ENCODE assay signal across 14 cellular contexts in the genomic region with DNA sequence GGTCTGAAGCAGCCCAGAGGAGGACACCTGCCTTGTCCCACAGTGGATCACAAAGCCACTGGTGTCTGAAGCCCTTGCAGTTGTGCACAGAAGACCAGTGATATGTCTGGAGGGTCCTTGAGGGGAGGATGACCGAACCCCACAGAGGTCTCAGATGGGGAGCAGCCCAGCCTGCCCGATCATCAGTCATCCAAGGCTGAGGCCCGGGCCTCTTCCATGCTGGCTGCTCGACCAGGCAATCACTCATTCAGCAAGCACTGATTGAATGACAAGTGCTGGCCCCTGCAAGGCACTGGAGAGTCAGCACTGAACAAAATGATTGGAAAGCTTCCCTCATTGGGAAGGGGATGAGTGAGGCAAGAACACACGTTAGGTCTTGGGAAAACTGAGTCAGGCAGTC. TPM values are rescaled to one million over a fixed set of nuclear protein-coding genes. Genes with fewer than 3 reads are reported as not detected.
DNase-seq lines count a peak whose midpoint lies in the region; ATAC-seq, FAIRE-seq and TF ChIP-seq lines count a peak whose summit lies in the region.
"Had no signal": no experiment of that assay in that cellular context is flagged by ENCODE, and none has a peak within 500 bp of the region (broad histone marks: within the 10 kb centered on the region; RNA-seq: fewer than 3 reads in every experiment).

No MANE protein-coding gene starts in this region.

- peak overlapping the region; percentile 77 for H3K27ac Mint-ChIP-seq in stimulated activated naive CD8-positive, alpha-beta T cell treated with anti-CD3 and anti-CD28 coated beads, Interleukin-15, Interleukin-2, amounts not matched to agents 100 ng/mL and 50 ng/mL, for 24 hours
- H3K27ac Mint-ChIP-seq in activated T-helper 17 cell treated with anti-CD3 and anti-CD28 coated beads, Interleukin-2, amount 50 U/mL, for 72 hours: peak overlapping the region; percentile 82
- H3K27ac Mint-ChIP-seq: mesothelial cell of epicardium had no signal

- intact Hi-C loops in lower lobe of right lung (cut with DNase I) (no loop called here), pancreas (cut with DNase I) (no loop called here)

- H3K27me3 ChIP-seq in lower lobe of right lung (ENCODE audit: low read depth) (no peaks in the 10 kb centered on the region), pancreas (no peaks in the 10 kb centered on the region)
- H3K27me3 ChIP-seq: foreskin keratinocyte had no signal

- no peak for FAIRE-seq in pancreas (lab: Jason Lieb, UNC)

- H3K27me3 Mint-ChIP-seq in stimulated activated naive CD8-positive, alpha-beta T cell treated with anti-CD3 and anti-CD28 coated beads, Interleukin-15, Interleukin-2, amounts not matched to agents 100 ng/mL and 50 ng/mL, for 24 hours: no peaks in the 10 kb centered on the region
- H3K27me3 Mint-ChIP-seq in activated T-helper 17 cell treated with anti-CD3 and anti-CD28 coated beads, Interleukin-2, amount 50 U/mL, for 72 hours: no peaks in the 10 kb centered on the region

- H3K4me3 ChIP-seq in lower lobe of right lung (no peak overlapping the region), pancreas (no peak overlapping the region)

- peak overlapping the region; percentile 47 for H3K4me3 Mint-ChIP-seq in stimulated activated naive CD8-positive, alpha-beta T cell treated with anti-CD3 and anti-CD28 coated beads, Interleukin-15, Interleukin-2, amounts not matched to agents 100 ng/mL and 50 ng/mL, for 24 hours
- H3K4me3 Mint-ChIP-seq in activated T-helper 17 cell treated with anti-CD3 and anti-CD28 coated beads, Interleukin-2, amount 50 U/mL, for 72 hours: peak overlapping the region; percentile 57
- H3K4me3 Mint-ChIP-seq: endodermal cell, mesothelial cell of epicardium, WTC11 had no signal

- WGBS in pancreas, 2 donors: 45 to 55% methylated on average over 5 of the region's 5 CpGs

- H3K4me1 Mint-ChIP-seq in stimulated activated naive CD8-positive, alpha-beta T cell treated with anti-CD3 and anti-CD28 coated beads, Interleukin-15, Interleukin-2, amounts not matched to agents 100 ng/mL and 50 ng/mL, for 24 hours (ENCODE audit: low read depth): peaks cover 100% of the 10 kb centered on the region
- peaks cover 76% of the 10 kb centered on the region for H3K4me1 Mint-ChIP-seq in activated T-helper 17 cell treated with anti-CD3 and anti-CD28 coated beads, Interleukin-2, amount 50 U/mL, for 72 hours
- H3K4me1 Mint-ChIP-seq: mesothelial cell of epicardium had no signal

- no peaks in the 10 kb centered on the region for H3K9me3 ChIP-seq in lower lobe of right lung
- H3K9me3 ChIP-seq in pancreas: no peaks in the 10 kb centered on the region

- no peak for ATAC-seq in stimulated activated naive CD8-positive, alpha-beta T cell treated with anti-CD3 and anti-CD28 coated beads, Interleukin-15, Interleukin-2, amounts not matched to agents 100 U/mL and 50 U/mL, for 24 hours
- peak; percentile 11 for ATAC-seq in activated T-helper 17 cell treated with anti-CD3 and anti-CD28 coated beads, Interleukin-2, amount 50 U/mL, for 72 hours (replicated peaks)
- no peak for ATAC-seq in lower lobe of right lung
- ATAC-seq in pancreas: no peak
- ATAC-seq: foreskin keratinocyte had no signal

- H3K4me1 ChIP-seq in lower lobe of right lung (peaks cover 41% of the 10 kb centered on the region), pancreas (no peaks in the 10 kb centered on the region)
- H3K4me1 ChIP-seq: foreskin keratinocyte had no signal

- peaks cover 3% of the 10 kb centered on the region for H3K9me3 Mint-ChIP-seq in stimulated activated naive CD8-positive, alpha-beta T cell treated with anti-CD3 and anti-CD28 coated beads, Interleukin-15, Interleukin-2, amounts not matched to agents 100 ng/mL and 50 ng/mL, for 24 hours
- no peaks in the 10 kb centered on the region for H3K9me3 Mint-ChIP-seq in activated T-helper 17 cell treated with anti-CD3 and anti-CD28 coated beads, Interleukin-2, amount 50 U/mL, for 72 hours
- H3K9me3 Mint-ChIP-seq: endodermal cell had no signal

- no peak for DNase-seq in stimulated activated naive CD8-positive, alpha-beta T cell treated with anti-CD3 and anti-CD28 coated beads, Interleukin-15, Interleukin-2, amounts not matched to agents 100 U/mL and 50 U/mL, for 24 hours
- DNase-seq in lower lobe of right lung (no peak), ecto neural progenitor cell (ENCODE audit: low spot score) (no peak), DMS153 treated with DMSO at 0.1 percent for 48 hours (lab: John Stamatoyannopoulos, UW; ENCODE audit: unreplicated experiment) (no peak), pancreas (no peak), NCI-H524 (lab: John Stamatoyannopoulos, UW) (no peak)
- DNase-seq: foreskin keratinocyte, GOT3, NCI-H446 had no signal

- no peak for TF ChIP-seq CTCF in lower lobe of right lung (IDR thresholded peaks at IDR 0.05)
- no peak for TF ChIP-seq CTCF in pancreas (IDR thresholded peaks at IDR 0.05)

- H3K27ac ChIP-seq in lower lobe of right lung (peak overlapping the region; percentile 53), pancreas (peak overlapping the region in 1 of 4 donors; percentile 41)
- H3K27ac ChIP-seq: foreskin keratinocyte had no signal

- peaks cover 52% of the 10 kb centered on the region for H3K36me3 Mint-ChIP-seq in stimulated activated naive CD8-positive, alpha-beta T cell treated with anti-CD3 and anti-CD28 coated beads, Interleukin-15, Interleukin-2, amounts not matched to agents 100 ng/mL and 50 ng/mL, for 24 hours (ENCODE audit: low read depth)
- peaks cover 78% of the 10 kb centered on the region for H3K36me3 Mint-ChIP-seq in activated T-helper 17 cell treated with anti-CD3 and anti-CD28 coated beads, Interleukin-2, amount 50 U/mL, for 72 hours (ENCODE audit: low read depth)
- H3K36me3 Mint-ChIP-seq: mesothelial cell of epicardium, WTC11 had no signal

- H3K36me3 ChIP-seq in lower lobe of right lung: no peaks in the 10 kb centered on the region
- no peaks in the 10 kb centered on the region for H3K36me3 ChIP-seq in pancreas

RNA-seq across cellular contexts. Expression of a gene that starts 10.5 kb away (rescaled TPM):
- total RNA-seq in activated T-helper 17 cell treated with anti-CD3 and anti-CD28 coated beads, Interleukin-2, amount 50 U/mL, for 72 hours: 10 to 100 TPM; 47.2 to 78.6 TPM
- total RNA-seq in lower lobe of right lung (44.0 TPM), pancreas (1 to 10 TPM in 5 of 6 donors, under 1 TPM in 1; 0.69 to 6.8 (median 1.7) TPM)
- polyA plus RNA-seq in pancreas: 1 to 10 TPM in 1 of 2 donors, under 1 TPM in 1; 0.70 to 2.2 TPM
- total RNA-seq: foreskin keratinocyte had no signal
- polyA plus RNA-seq: foreskin keratinocyte had no signal
